1 cellular context compared by ENCODE assay signal in the genomic region with DNA sequence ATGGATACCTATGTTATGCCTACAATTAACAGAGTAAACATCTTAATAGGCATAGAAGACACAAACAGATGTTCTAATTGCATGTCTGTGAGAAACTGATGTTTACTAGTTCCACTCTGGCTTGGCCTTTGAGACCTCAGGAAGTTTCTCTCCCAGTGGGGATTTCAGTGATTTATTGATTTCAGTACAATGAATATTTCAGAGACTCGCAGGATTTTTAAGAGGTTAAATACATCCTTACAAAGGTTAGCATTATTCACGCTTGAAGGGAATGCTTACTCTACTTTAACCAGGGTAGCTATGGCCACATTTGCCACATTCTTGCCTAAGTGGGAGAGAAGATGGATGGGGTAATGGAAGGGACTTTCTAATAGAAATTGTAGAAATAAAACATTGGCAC.
TF ChIP-seq lines count a peak whose summit lies in the region.

No MANE protein-coding gene starts in this region.

TF ChIP-seq in GM23338, 12 proteins besides CTCF, POLR2A, EP300 and RAD21 (continued from another document):
- TF ChIP-seq, protein P1, sequence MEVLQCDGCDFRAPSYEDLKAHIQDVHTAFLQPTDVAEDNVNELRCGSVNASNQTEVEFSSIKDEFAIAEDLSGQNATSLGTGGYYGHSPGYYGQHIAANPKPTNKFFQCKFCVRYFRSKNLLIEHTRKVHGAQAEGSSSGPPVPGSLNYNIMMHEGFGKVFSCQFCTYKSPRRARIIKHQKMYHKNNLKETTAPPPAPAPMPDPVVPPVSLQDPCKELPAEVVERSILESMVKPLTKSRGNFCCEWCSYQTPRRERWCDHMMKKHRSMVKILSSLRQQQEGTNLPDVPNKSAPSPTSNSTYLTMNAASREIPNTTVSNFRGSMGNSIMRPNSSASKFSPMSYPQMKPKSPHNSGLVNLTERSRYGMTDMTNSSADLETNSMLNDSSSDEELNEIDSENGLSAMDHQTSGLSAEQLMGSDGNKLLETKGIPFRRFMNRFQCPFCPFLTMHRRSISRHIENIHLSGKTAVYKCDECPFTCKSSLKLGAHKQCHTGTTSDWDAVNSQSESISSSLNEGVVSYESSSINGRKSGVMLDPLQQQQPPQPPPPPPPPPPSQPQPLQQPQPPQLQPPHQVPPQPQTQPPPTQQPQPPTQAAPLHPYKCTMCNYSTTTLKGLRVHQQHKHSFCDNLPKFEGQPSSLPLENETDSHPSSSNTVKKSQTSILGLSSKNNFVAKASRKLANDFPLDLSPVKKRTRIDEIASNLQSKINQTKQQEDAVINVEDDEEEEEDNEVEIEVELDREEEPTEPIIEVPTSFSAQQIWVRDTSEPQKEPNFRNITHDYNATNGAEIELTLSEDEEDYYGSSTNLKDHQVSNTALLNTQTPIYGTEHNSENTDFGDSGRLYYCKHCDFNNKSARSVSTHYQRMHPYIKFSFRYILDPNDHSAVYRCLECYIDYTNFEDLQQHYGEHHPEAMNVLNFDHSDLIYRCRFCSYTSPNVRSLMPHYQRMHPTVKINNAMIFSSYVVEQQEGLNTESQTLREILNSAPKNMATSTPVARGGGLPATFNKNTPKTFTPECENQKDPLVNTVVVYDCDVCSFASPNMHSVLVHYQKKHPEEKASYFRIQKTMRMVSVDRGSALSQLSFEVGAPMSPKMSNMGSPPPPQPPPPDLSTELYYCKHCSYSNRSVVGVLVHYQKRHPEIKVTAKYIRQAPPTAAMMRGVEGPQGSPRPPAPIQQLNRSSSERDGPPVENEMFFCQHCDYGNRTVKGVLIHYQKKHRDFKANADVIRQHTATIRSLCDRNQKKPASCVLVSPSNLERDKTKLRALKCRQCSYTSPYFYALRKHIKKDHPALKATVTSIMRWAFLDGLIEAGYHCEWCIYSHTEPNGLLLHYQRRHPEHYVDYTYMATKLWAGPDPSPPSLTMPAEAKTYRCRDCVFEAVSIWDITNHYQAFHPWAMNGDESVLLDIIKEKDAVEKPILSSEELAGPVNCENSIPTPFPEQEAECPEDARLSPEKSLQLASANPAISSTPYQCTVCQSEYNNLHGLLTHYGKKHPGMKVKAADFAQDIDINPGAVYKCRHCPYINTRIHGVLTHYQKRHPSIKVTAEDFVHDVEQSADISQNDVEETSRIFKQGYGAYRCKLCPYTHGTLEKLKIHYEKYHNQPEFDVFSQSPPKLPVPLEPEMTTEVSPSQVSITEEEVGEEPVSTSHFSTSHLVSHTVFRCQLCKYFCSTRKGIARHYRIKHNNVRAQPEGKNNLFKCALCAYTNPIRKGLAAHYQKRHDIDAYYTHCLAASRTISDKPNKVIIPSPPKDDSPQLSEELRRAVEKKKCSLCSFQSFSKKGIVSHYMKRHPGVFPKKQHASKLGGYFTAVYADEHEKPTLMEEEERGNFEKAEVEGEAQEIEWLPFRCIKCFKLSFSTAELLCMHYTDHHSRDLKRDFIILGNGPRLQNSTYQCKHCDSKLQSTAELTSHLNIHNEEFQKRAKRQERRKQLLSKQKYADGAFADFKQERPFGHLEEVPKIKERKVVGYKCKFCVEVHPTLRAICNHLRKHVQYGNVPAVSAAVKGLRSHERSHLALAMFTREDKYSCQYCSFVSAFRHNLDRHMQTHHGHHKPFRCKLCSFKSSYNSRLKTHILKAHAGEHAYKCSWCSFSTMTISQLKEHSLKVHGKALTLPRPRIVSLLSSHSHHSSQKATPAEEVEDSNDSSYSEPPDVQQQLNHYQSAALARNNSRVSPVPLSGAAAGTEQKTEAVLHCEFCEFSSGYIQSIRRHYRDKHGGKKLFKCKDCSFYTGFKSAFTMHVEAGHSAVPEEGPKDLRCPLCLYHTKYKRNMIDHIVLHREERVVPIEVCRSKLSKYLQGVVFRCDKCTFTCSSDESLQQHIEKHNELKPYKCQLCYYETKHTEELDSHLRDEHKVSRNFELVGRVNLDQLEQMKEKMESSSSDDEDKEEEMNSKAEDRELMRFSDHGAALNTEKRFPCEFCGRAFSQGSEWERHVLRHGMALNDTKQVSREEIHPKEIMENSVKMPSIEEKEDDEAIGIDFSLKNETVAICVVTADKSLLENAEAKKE (CRISPR knock-in tag; IDR thresholded peaks at IDR 0.05), result no peak
- TF ChIP-seq ZNF114 (CRISPR knock-in tag; IDR thresholded peaks at IDR 0.05), result no peak
- no peak for TF ChIP-seq CREB1 (CRISPR knock-in tag; IDR thresholded peaks at IDR 0.05; ENCODE audit: low read depth)
- TF ChIP-seq NANOG (IDR thresholded peaks at IDR 0.05; ENCODE audit: borderline replicate concordance), result no peak
- TF ChIP-seq ETS1 (IDR thresholded peaks at IDR 0.05), result no peak
- TF ChIP-seq REST (IDR thresholded peaks at IDR 0.05; ENCODE audit: unreplicated experiment), result no peak
- TF ChIP-seq STAT1 (IDR thresholded peaks at IDR 0.05; ENCODE audit: unreplicated experiment), result no peak
- no peak for TF ChIP-seq EZH2phosphoT487 (IDR thresholded peaks at IDR 0.05; ENCODE audit: unreplicated experiment)
- no peak for TF ChIP-seq ZNF331 (CRISPR knock-in tag; IDR thresholded peaks at IDR 0.05; ENCODE audit: low read depth)
TF ChIP-seq in GM23338: peak in this region for 0.
